ENCODE assay signal across 23 cellular contexts in the genomic region with DNA sequence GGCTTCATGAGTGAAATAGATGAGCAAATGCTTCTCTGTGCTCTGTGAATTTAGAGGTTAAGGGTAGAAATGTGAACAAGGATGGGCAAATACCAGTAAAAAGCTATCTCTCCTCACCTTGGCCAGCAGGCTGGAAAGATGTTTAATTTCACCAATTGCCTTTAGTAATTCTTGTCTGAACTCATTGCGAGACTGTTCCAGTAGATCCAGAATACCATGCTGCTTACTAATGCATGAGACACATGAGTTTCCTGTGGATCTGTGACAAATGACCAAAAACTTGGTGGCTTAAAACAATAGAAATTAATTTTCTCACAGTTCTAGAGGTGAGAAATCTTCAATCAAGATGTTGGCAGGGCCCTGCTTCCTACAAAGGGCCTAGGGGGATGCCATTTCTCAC.
"Had no signal": no experiment of that assay in that cellular context is flagged by ENCODE, and none has a peak within 500 bp of the region (broad histone marks: within the 10 kb centered on the region; RNA-seq: fewer than 3 reads in every experiment).

No MANE protein-coding gene starts in this region.

- DNase-seq: activated CD4-positive, alpha-beta T cell treated with anti-CD3 and anti-CD28 coated beads for 48 hours; activated CD8-positive, alpha-beta memory T cell treated with anti-CD3 and anti-CD28 coated beads, Interleukin-2, amount 50 U/mL, for 4 hours; activated CD8-positive, alpha-beta T cell treated with anti-CD3 and anti-CD28 coated beads, Interleukin-2, amount 10 ng/mL, durations not matched to agents 7 days and 5 days; activated gamma-delta T cell; activated T-cell treated with anti-CD3 and anti-CD28 coated beads, Interleukin-2, amount 50 U/mL, for 72 hours; amniotic stem cell; body of pancreas; central memory CD4-positive, alpha-beta T cell; colonic mucosa; esophagus squamous epithelium; head of caudate nucleus; left colon; midbrain; psoas muscle; spleen; stimulated activated CD4-positive, alpha-beta T cell treated with anti-CD3 and anti-CD28 coated beads, Interleukin-1b, Interleukin-23, amount 100 ng/mL, for 48 hours; stomach; upper lobe of right lung had no signal

- H3K9me3 ChIP-seq: body of pancreas, colonic mucosa, esophagus squamous epithelium, psoas muscle, stomach, thoracic aorta, upper lobe of right lung had no signal

- H3K4me1 ChIP-seq: colonic mucosa, psoas muscle, upper lobe of right lung had no signal

- ATAC-seq: activated CD8-positive, alpha-beta T cell treated with anti-CD3 and anti-CD28 coated beads, Interleukin-2, amount 10 ng/mL, durations not matched to agents 7 days and 5 days; activated naive CD4-positive, alpha-beta T cell treated with anti-CD3 and anti-CD28 coated beads, Interleukin-2, amount 50 U/mL, for 72 hours; activated T-cell treated with anti-CD3 and anti-CD28 coated beads, Interleukin-2, amount 50 U/mL, for 72 hours; body of pancreas; left colon; psoas muscle; sciatic nerve; upper lobe of right lung; WTC11 had no signal

- H3K4me3 ChIP-seq: body of pancreas, colonic mucosa, esophagus squamous epithelium, lung, psoas muscle, spleen, stomach, thoracic aorta, upper lobe of right lung had no signal

- H3K27ac ChIP-seq: body of pancreas, colonic mucosa, esophagus squamous epithelium, psoas muscle, spleen, stomach, thoracic aorta, upper lobe of right lung had no signal

- H3K36me3 ChIP-seq: colonic mucosa, esophagus squamous epithelium, spleen, stomach, thoracic aorta, upper lobe of right lung had no signal

- H3K27me3 ChIP-seq: body of pancreas had no signal
